8 cellular contexts compared by ENCODE assay signal in genomic region chr12:14257734-14258467, GRCh38.
A peak's percentile ranks its signal among the peaks of the same experiment; 100 is the strongest.
DNase-seq lines count a peak whose midpoint lies in the region; ATAC-seq and TF ChIP-seq lines count a peak whose summit lies in the region.

No MANE protein-coding gene starts in this region.

- H3K27ac ChIP-seq in A673 (ENCODE audit: low read depth, low read length, poor library complexity, severe bottlenecking) (peak overlapping the region; percentile 96), ectodermal cell (ENCODE audit: insufficient read depth, low read depth, low read length, poor library complexity, severe bottlenecking) (peak overlapping the region; percentile 93), lung (ENCODE audit: low read depth in 1 of 2, low read length in 1 of 2) (peak overlapping the region; percentile 67 to 91)

- H3K27me3 Mint-ChIP-seq in activated CD4-positive, alpha-beta memory T cell treated with anti-CD3 and anti-CD28 coated beads, Interleukin-2, amount 10 ng/mL, durations not matched to agents 7 days and 5 days: no peaks in the 10 kb centered on the region

- peak overlapping the region; percentile 55 for H3K4me3 Mint-ChIP-seq in activated CD4-positive, alpha-beta memory T cell treated with anti-CD3 and anti-CD28 coated beads, Interleukin-2, amount 10 ng/mL, durations not matched to agents 7 days and 5 days

- intact Hi-C loops in A673 (cut with micrococcal nuclease; ENCODE audit: unreplicated experiment): loop anchor here (1.0 to 2.0 kb wide), 3 partner anchors 107 to 137 kb away; partner anchors contain the start of gene ATF7IP

- POLR2A ChIA-PET in A673 (lab: Charles Lee; ENCODE audit: low non-redundant PET): interaction anchor here (1.0 kb wide), 1 partner anchor 107 kb away, joined by 6 read pairs; no protein-coding TSS in a partner anchor
- POLR2A ChIA-PET in activated CD4-positive, alpha-beta memory T cell treated with anti-CD3 and anti-CD28 coated beads, Interleukin-2, amount 10 ng/mL, durations not matched to agents 7 days and 5 days (lab: Charles Lee): interaction anchor here (0.8 to 3.2 kb wide), 18 partner anchors 16 to 704 kb away, joined by 3 to 60 read pairs (median 6); partner anchors contain the start of gene ATF7IP

- peak; percentile 46 for ATAC-seq in GM18858 (IDR thresholded peaks at IDR 0.05; ENCODE audit: unreplicated experiment)
- peak; percentile 80 for ATAC-seq in HG03439 (IDR thresholded peaks at IDR 0.05; ENCODE audit: unreplicated experiment)
- peak; percentile 64 for ATAC-seq in lung (ENCODE audit: insufficient read depth, low FRiP score)

- peaks cover 48% of the 10 kb centered on the region for H3K4me1 ChIP-seq in A673 (ENCODE audit: insufficient read depth, low read length, poor library complexity, severe bottlenecking)
- peaks cover 6% of the 10 kb centered on the region for H3K4me1 ChIP-seq in ectodermal cell (ENCODE audit: control insufficient read depth, insufficient read depth, low read length)
- H3K4me1 ChIP-seq in lung (ENCODE audit: control insufficient read depth in 2 of 2, insufficient read depth in 2 of 2, low read length in 2 of 2): peaks cover 5 to 11% of the 10 kb centered on the region in 2 donors

- CTCF ChIA-PET in A673 (lab: Charles Lee): interaction anchor here (0.7 kb wide), 1 partner anchor 108 kb away, joined by 3 read pairs; the partner anchor contains the start of gene ATF7IP
- CTCF ChIA-PET in activated CD4-positive, alpha-beta memory T cell treated with anti-CD3 and anti-CD28 coated beads, Interleukin-2, amount 10 ng/mL, durations not matched to agents 7 days and 5 days (lab: Charles Lee): interaction anchor here (0.5 to 2.2 kb wide), 17 partner anchors 17 to 216 kb away, joined by 3 to 34 read pairs (median 4); partner anchors contain the start of gene ATF7IP

- H3K36me3 ChIP-seq in A673 (ENCODE audit: insufficient read depth, low read length, poor library complexity, severe bottlenecking) (no peaks in the 10 kb centered on the region), ectodermal cell (ENCODE audit: control insufficient read depth, insufficient read depth, low read length) (no peaks in the 10 kb centered on the region), lung (ENCODE audit: control insufficient read depth in 2 of 2, insufficient read depth in 2 of 2, low read length in 2 of 2) (no peaks in the 10 kb centered on the region)

- peaks cover 28% of the 10 kb centered on the region for H3K36me3 Mint-ChIP-seq in activated CD4-positive, alpha-beta memory T cell treated with anti-CD3 and anti-CD28 coated beads, Interleukin-2, amount 10 ng/mL, durations not matched to agents 7 days and 5 days (ENCODE audit: low read depth)

- TF ChIP-seq CTCF in A673 (conservative IDR thresholded peaks at IDR 0.05; ENCODE audit: low read depth, low read length) (no peak), lung (IDR thresholded peaks at IDR 0.05; ENCODE audit: control extremely low read depth, extremely low read depth) (no peak)

- BruUV-seq in A673 (replicated peaks; lab: Mats Ljungman, UMichigan): no TSS peak

- H3K9me3 ChIP-seq in A673 (ENCODE audit: low read depth, low read length, poor library complexity, severe bottlenecking) (peaks cover 5% of the 10 kb centered on the region), ectodermal cell (ENCODE audit: control insufficient read depth, low read length) (no peaks in the 10 kb centered on the region), lung (ENCODE audit: control insufficient read depth in 2 of 2, insufficient read depth in 1 of 2, low read length in 1 of 2) (no peaks in the 10 kb centered on the region)

- peak overlapping the region; percentile 100 for H3K27ac Mint-ChIP-seq in activated CD4-positive, alpha-beta memory T cell treated with anti-CD3 and anti-CD28 coated beads, Interleukin-2, amount 10 ng/mL, durations not matched to agents 7 days and 5 days

- DNase-seq in A673 (ENCODE audit: low spot score) (peak; percentile 98), NCI-H524 treated with DMSO at 0.1 percent for 48 hours (lab: John Stamatoyannopoulos, UW) (peak; percentile 99), lung (ENCODE audit: low spot score) (peak; percentile 95)
- DNase-seq in activated CD4-positive, alpha-beta memory T cell treated with anti-CD3 and anti-CD28 coated beads, Interleukin-2, amount 10 ng/mL, durations not matched to agents 7 days and 5 days: peak; percentile 95
- DNase-seq in stimulated activated CD4-positive, alpha-beta T cell treated with anti-CD3 and anti-CD28 coated beads, TNF-alpha, amount 100 ng/mL, for 1 hour (ENCODE audit: low read depth in 3 of 3, low spot score in 1 of 3): peak; percentile 29 to 55 (median 43)

- peaks cover 13% of the 10 kb centered on the region for H3K9me3 Mint-ChIP-seq in activated CD4-positive, alpha-beta memory T cell treated with anti-CD3 and anti-CD28 coated beads, Interleukin-2, amount 10 ng/mL, durations not matched to agents 7 days and 5 days

- no peak overlapping the region for H3K4me3 ChIP-seq in A673 (ENCODE audit: low read depth, low read length, poor library complexity, severe bottlenecking)
- no peak overlapping the region for H3K4me3 ChIP-seq in ectodermal cell (ENCODE audit: insufficient read depth, low read depth, low read length)
- no peak overlapping the region for H3K4me3 ChIP-seq in lung

- WGBS in ectodermal cell, 2 experiments: 40 to 43% methylated on average over 12 to 13 of the region's 13 CpGs
- WGBS in lung, 2 donors: 22 to 23% methylated on average over 13 of the region's 13 CpGs

- no peaks in the 10 kb centered on the region for H3K27me3 ChIP-seq in A673 (replicated peaks; ENCODE audit: insufficient read depth, low read depth, low read length, poor library complexity)
- H3K27me3 ChIP-seq in ectodermal cell (ENCODE audit: control insufficient read depth, insufficient read depth, low read length, poor library complexity, severe bottlenecking): no peaks in the 10 kb centered on the region
- H3K27me3 ChIP-seq in lung (ENCODE audit: control insufficient read depth, insufficient read depth): no peaks in the 10 kb centered on the region

- peaks cover 51% of the 10 kb centered on the region for H3K4me1 Mint-ChIP-seq in activated CD4-positive, alpha-beta memory T cell treated with anti-CD3 and anti-CD28 coated beads, Interleukin-2, amount 10 ng/mL, durations not matched to agents 7 days and 5 days

Comparison
In these comparisons a context has a peak if more than half of its experiments do, and no peak if none do; other contexts are left out.
1. DNase-seq: peak in every context shown above with its lines; median percentile 99 in NCI-H524 treated with DMSO at 0.1 percent for 48 hours; 98 in A673; 95 in activated CD4-positive, alpha-beta memory T cell treated with anti-CD3 and anti-CD28 coated beads, Interleukin-2, amount 10 ng/mL, durations not matched to agents 7 days and 5 days; 95 in lung; 43 in stimulated activated CD4-positive, alpha-beta T cell treated with anti-CD3 and anti-CD28 coated beads, TNF-alpha, amount 100 ng/mL, for 1 hour.